In the genomic region with DNA sequence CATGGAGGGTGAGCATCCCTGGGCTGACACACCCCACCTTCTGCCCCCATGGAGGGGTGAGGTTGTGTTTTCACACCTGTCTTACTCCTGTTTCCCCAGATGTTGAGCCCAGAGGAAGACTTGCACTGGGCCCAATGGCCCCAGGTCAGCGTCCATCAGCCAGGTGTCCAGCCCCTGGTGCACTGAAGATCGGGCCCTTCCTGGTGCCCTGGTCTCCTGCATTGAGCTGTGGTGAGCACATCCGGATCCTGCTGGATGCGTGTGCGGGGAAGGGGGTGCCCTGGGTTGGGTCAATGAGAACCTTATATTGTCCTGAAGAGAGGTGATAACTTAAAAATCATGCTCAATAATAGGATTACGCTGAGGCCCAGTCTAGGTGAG, we compare ENCODE assay signal across 13 cellular contexts.
"Had no signal": no experiment of that assay in that cellular context is flagged by ENCODE, and none has a peak within 500 bp of the region (broad histone marks: within the 10 kb centered on the region; RNA-seq: fewer than 3 reads in every experiment).

No MANE protein-coding gene starts in this region.

- ATAC-seq: gastrocnemius medialis; heart left ventricle; mucosa of descending colon; naive thymus-derived CD4-positive, alpha-beta T cell; stimulated activated naive CD8-positive, alpha-beta T cell treated with anti-CD3 and anti-CD28 coated beads, Interleukin-15, Interleukin-2, amounts not matched to agents 100 U/mL and 50 U/mL, for 24 hours had no signal

- H3K4me1 Mint-ChIP-seq: activated B cell treated with CpG ODN at 0.5 μM for 24 hours; immature natural killer cell; naive thymus-derived CD4-positive, alpha-beta T cell had no signal

- H3K27me3 Mint-ChIP-seq: activated B cell treated with CpG ODN at 0.5 μM for 24 hours; naive thymus-derived CD4-positive, alpha-beta T cell had no signal

- H3K27ac Mint-ChIP-seq: activated B cell treated with CpG ODN at 0.5 μM for 24 hours; immature natural killer cell; naive thymus-derived CD4-positive, alpha-beta T cell had no signal

- H3K36me3 ChIP-seq: gastrocnemius medialis, heart left ventricle, suprapubic skin had no signal

- DNase-seq: activated CD4-positive, alpha-beta T cell treated with anti-CD3 and anti-CD28 coated beads, Interleukin-2, amount 50 U/mL, for 1 hour; immature natural killer cell; retina; stimulated activated CD4-positive, alpha-beta T cell treated with anti-CD3 and anti-CD28 coated beads, Interleukin-4, amount 100 ng/mL, for 24 hours; stimulated activated naive CD8-positive, alpha-beta T cell treated with anti-CD3 and anti-CD28 coated beads, Interleukin-15, Interleukin-2, amounts not matched to agents 100 U/mL and 50 U/mL, for 24 hours; SW 1271 had no signal

- H3K4me1 ChIP-seq: gastrocnemius medialis, heart left ventricle, suprapubic skin had no signal

- H3K9me3 ChIP-seq: gastrocnemius medialis had no signal

- H3K36me3 Mint-ChIP-seq: immature natural killer cell; naive thymus-derived CD4-positive, alpha-beta T cell had no signal

- H3K4me3 Mint-ChIP-seq: activated B cell treated with CpG ODN at 0.5 μM for 24 hours; immature natural killer cell; naive thymus-derived CD4-positive, alpha-beta T cell had no signal

- H3K27me3 ChIP-seq: gastrocnemius medialis, heart left ventricle, suprapubic skin had no signal

- H3K27ac ChIP-seq: gastrocnemius medialis, heart left ventricle, skin epidermis, suprapubic skin had no signal

- H3K4me3 ChIP-seq: gastrocnemius medialis, heart left ventricle, mucosa of descending colon, skin epidermis, suprapubic skin had no signal
